ENCODE assay signal across 8 cellular contexts in genomic region chr15:78640840-78641733, GRCh38. TPM values are rescaled to one million over a fixed set of nuclear protein-coding genes. Genes with fewer than 3 reads are reported as not detected.
DNase-seq lines count a peak whose midpoint lies in the region; ATAC-seq and TF ChIP-seq lines count a peak whose summit lies in the region.

CHRNB4 (minus strand) TSS chr15:78641210; CDS start chr15:78641133, 77 bp downstream.

- H4K20me1 ChIP-seq in PC-9 (ENCODE audit: insufficient read depth) = no peaks in the 10 kb centered on the region

- no peaks in the 10 kb centered on the region for H3K79me2 ChIP-seq in PC-9 (ENCODE audit: low read depth)

- intact Hi-C loops in PC-9 (cut with micrococcal nuclease; ENCODE audit: unreplicated experiment) = no loop called here

- H3K4me1 ChIP-seq in PC-9 (replicated peaks; ENCODE audit: insufficient read depth) = no peaks in the 10 kb centered on the region
- H3K4me1 ChIP-seq in duodenal mucosa (ENCODE audit: control insufficient read depth in 1 of 2, insufficient read depth in 2 of 2, low read length in 2 of 2) = peaks cover 0 to 5% of the 10 kb centered on the region in 2 donors
- peaks cover 6% of the 10 kb centered on the region for H3K4me1 ChIP-seq in muscle layer of colon (ENCODE audit: insufficient read depth, low read length)

- ATAC-seq in HG03520 (IDR thresholded peaks at IDR 0.05; ENCODE audit: unreplicated experiment) (no peak), HG03175 (IDR thresholded peaks at IDR 0.05; ENCODE audit: unreplicated experiment) (no peak)

- H3F3A ChIP-seq in PC-9 (ENCODE audit: insufficient read depth, low read depth) = no peaks in the 10 kb centered on the region

- H3K27ac ChIP-seq in PC-9 = no peak within 1 kb of the TSS
- no peak within 1 kb of the TSS for H3K27ac ChIP-seq in duodenal mucosa (ENCODE audit: low read depth, low read length)
- no peak within 1 kb of the TSS for H3K27ac ChIP-seq in muscle layer of colon (ENCODE audit: low read depth, low read length)

- CTCF ChIA-PET in PC-9 (lab: Charles Lee) = no interaction called here

- H3K9me3 ChIP-seq in PC-9 (ENCODE audit: insufficient read depth, low read depth) (no peaks in the 10 kb centered on the region), duodenal mucosa (ENCODE audit: control insufficient read depth in 1 of 2, low read length in 2 of 2) (no peaks in the 10 kb centered on the region), muscle layer of colon (ENCODE audit: low read length) (no peaks in the 10 kb centered on the region)

- H2AFZ ChIP-seq in PC-9 = peak within 1 kb of the TSS; percentile 74

- POLR2A ChIA-PET in PC-9 (lab: Charles Lee; ENCODE audit: unreplicated experiment) = no interaction called here

- H3K27me3 ChIP-seq in PC-9 (ENCODE audit: insufficient read depth, low read depth) = no peaks in the 10 kb centered on the region
- peaks cover 0 to 11% of the 10 kb centered on the region in 2 donors for H3K27me3 ChIP-seq in duodenal mucosa (ENCODE audit: control insufficient read depth in 1 of 2, insufficient read depth in 2 of 2, low read length in 2 of 2)
- H3K27me3 ChIP-seq in muscle layer of colon (ENCODE audit: control insufficient read depth in 1 of 2, insufficient read depth in 2 of 2, low read length in 2 of 2) = no peaks in the 10 kb centered on the region

- TF ChIP-seq CTCF in PC-9 (conservative IDR thresholded peaks at IDR 0.05) = no peak

- H3K4me3 ChIP-seq in PC-9 (peak within 1 kb of the TSS; percentile 46; the same call in 1 of the 2 replicates), duodenal mucosa (ENCODE audit: low read depth in 1 of 2, low read length in 2 of 2) (peak within 1 kb of the TSS; percentile 29 to 53), muscle layer of colon (ENCODE audit: low read depth in 1 of 2, low read length in 2 of 2) (peak within 1 kb of the TSS; percentile 38 to 61)

- in situ Hi-C loops in Caki2 (cut with HindIII; ENCODE audit: low pct_unique_long_range_greater_than_20kb, low sequenced_read_pairs) = no loop called here

- H3K36me3 ChIP-seq in PC-9 (ENCODE audit: low read depth) (no peaks in the 10 kb centered on the region), duodenal mucosa (ENCODE audit: control insufficient read depth in 1 of 2, insufficient read depth in 2 of 2, low read length in 2 of 2) (no peaks in the 10 kb centered on the region), muscle layer of colon (ENCODE audit: insufficient read depth, low read length) (no peaks in the 10 kb centered on the region)

- DNase-seq in Caki2 (ENCODE audit: low read depth) = peak; percentile 65
- peak; percentile 44 to 52 for DNase-seq in PC-9
- no peak for DNase-seq in NOMO-1 treated with dmso at 0.1 percent for 144 hours (lab: John Stamatoyannopoulos, UW; ENCODE audit: unreplicated experiment)
- DNase-seq in inferior parietal cortex (ENCODE audit: extremely low spot score) = no peak

- no peaks in the 10 kb centered on the region for H3K9me2 ChIP-seq in PC-9 (ENCODE audit: insufficient read depth)

- BruUV-seq in PC-9 (replicated peaks; lab: Mats Ljungman, UMichigan) = no TSS peak

- H3K9ac ChIP-seq in duodenal mucosa (ENCODE audit: low read depth in 1 of 2, low read length in 2 of 2) (no peak within 1 kb of the TSS), muscle layer of colon (ENCODE audit: low read length) (no peak within 1 kb of the TSS)

- peak within 1 kb of the TSS; percentile 71 for H3K4me2 ChIP-seq in PC-9

RNA-seq across cellular contexts. Expression of gene CHRNB4, which starts in this region (rescaled TPM):
- 6.5 TPM in 1 of 2 replicates, not detected in the other for total RNA-seq in Caki2 (2014; rRNA removed; shearing (Covaris generic); ENCODE audit: low replicate concordance)
- total RNA-seq in PC-9 (2021) = 0.13 TPM in 1 of 2 replicates, not detected in the other

Comparison
In these comparisons a context has a peak if more than half of its experiments do, and no peak if none do; other contexts are left out.
1. Peak in DNase-seq, H3K4me3 ChIP-seq and H3K4me2 ChIP-seq in PC-9; RNA of the gene not detected or under 1 TPM.